Comparison of ENCODE assay signal across 21 cellular contexts in the genomic region with DNA sequence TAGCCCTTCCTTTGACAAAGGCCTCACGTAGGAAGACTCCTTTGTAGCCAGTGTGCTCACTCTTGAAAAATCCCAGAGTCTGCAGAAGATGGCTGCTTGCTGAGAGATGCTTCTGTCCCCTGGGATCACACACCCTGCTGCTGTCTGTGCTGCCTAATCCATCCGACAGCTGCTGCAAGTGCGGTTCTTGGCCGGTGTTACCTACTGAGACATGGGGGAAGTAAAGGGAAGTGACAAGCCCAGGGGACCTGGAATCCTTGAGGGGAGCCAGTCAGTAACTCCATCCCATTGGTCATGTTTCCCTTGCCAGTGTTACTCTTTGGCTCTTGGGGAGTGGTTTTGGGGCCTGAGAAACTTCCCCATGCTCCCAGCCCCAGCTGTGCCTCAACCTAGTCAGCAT. TPM values are rescaled to one million over a fixed set of nuclear protein-coding genes. Genes with fewer than 3 reads are reported as not detected.
DNase-seq lines count a peak whose midpoint lies in the region; ATAC-seq and TF ChIP-seq lines count a peak whose summit lies in the region.
"Had no signal": no experiment of that assay in that cellular context is flagged by ENCODE, and none has a peak within 500 bp of the region (broad histone marks: within the 10 kb centered on the region; RNA-seq: fewer than 3 reads in every experiment).

No MANE protein-coding gene starts in this region.

- H3K27ac ChIP-seq in SJCRH30, result no peak overlapping the region; the same call in 1 of the 2 replicates
- H3K27ac ChIP-seq: A549 had no signal

- no peaks in the 10 kb centered on the region for H3K36me3 ChIP-seq in SJCRH30

- H3K9me3 Mint-ChIP-seq in neural crest cell, result no peaks in the 10 kb centered on the region
- no peaks in the 10 kb centered on the region for H3K9me3 Mint-ChIP-seq in stimulated activated effector memory CD8-positive, alpha-beta T cell treated with anti-CD3 and anti-CD28 coated beads, Interleukin-12 subunit alpha, Interleukin-12 subunit beta, amount 100 ng/mL, for 72 hours
- H3K9me3 Mint-ChIP-seq: CD4-positive, CD25-positive, alpha-beta regulatory T cell; IgD-negative memory B cell had no signal

- no peaks in the 10 kb centered on the region for H3K4me1 Mint-ChIP-seq in neural crest cell
- no peaks in the 10 kb centered on the region for H3K4me1 Mint-ChIP-seq in stimulated activated effector memory CD8-positive, alpha-beta T cell treated with anti-CD3 and anti-CD28 coated beads, Interleukin-12 subunit alpha, Interleukin-12 subunit beta, amount 100 ng/mL, for 72 hours
- H3K4me1 Mint-ChIP-seq: CD4-positive, CD25-positive, alpha-beta regulatory T cell had no signal

- no peak for TF ChIP-seq CTCF in neural crest cell (conservative IDR thresholded peaks at IDR 0.05)

- H3K27me3 Mint-ChIP-seq in neural crest cell (ENCODE audit: low read depth), result no peaks in the 10 kb centered on the region
- H3K27me3 Mint-ChIP-seq: B cell; CD4-positive, CD25-positive, alpha-beta regulatory T cell had no signal

- H3K27me3 ChIP-seq in SJCRH30, result no peaks in the 10 kb centered on the region

- H3K4me3 Mint-ChIP-seq in neural crest cell, result no peak overlapping the region
- no peak overlapping the region for H3K4me3 Mint-ChIP-seq in stimulated activated effector memory CD8-positive, alpha-beta T cell treated with anti-CD3 and anti-CD28 coated beads, Interleukin-12 subunit alpha, Interleukin-12 subunit beta, amount 100 ng/mL, for 72 hours
- H3K4me3 Mint-ChIP-seq: B cell; CD4-positive, CD25-positive, alpha-beta regulatory T cell had no signal

- H3K36me3 Mint-ChIP-seq in neural crest cell (ENCODE audit: low read depth), result no peaks in the 10 kb centered on the region
- H3K36me3 Mint-ChIP-seq in stimulated activated effector memory CD8-positive, alpha-beta T cell treated with anti-CD3 and anti-CD28 coated beads, Interleukin-12 subunit alpha, Interleukin-12 subunit beta, amount 100 ng/mL, for 72 hours, result peaks cover 56% of the 10 kb centered on the region

- peaks cover 11% of the 10 kb centered on the region for H3K4me1 ChIP-seq in SJCRH30
- H3K4me1 ChIP-seq: A549 had no signal

- H3K9me3 ChIP-seq in SJCRH30 (replicated peaks), result no peaks in the 10 kb centered on the region
- H3K9me3 ChIP-seq: A549 had no signal

- DNase-seq in NCI-H2171 (lab: John Stamatoyannopoulos, UW) (peak; percentile 54), SJCRH30 (peak; percentile 85), neural crest cell (ENCODE audit: low read depth, low spot score) (no peak), NCI-H1092 (lab: John Stamatoyannopoulos, UW) (no peak), COR-L47 (lab: John Stamatoyannopoulos, UW) (no peak)
- DNase-seq in stimulated activated effector memory CD8-positive, alpha-beta T cell treated with anti-CD3 and anti-CD28 coated beads, Interleukin-12 subunit alpha, Interleukin-12 subunit beta, amount 100 ng/mL, for 72 hours (ENCODE audit: low spot score in 2 of 2), result no peak
- no peak for DNase-seq in stimulated activated naive CD4-positive, alpha-beta T cell treated with Interleukin-2 at 50 U/mL for 16 hours (lab: John Stamatoyannopoulos, UW)
- DNase-seq: CD4-positive, CD25-positive, alpha-beta regulatory T cell; DMS153; MV-4-11; NCI-H1417; NCI-H1694 treated with DMSO at 0.1 percent for 48 hours; NCI-H2081 treated with DMSO at 0.1 percent for 48 hours; NCI-H446 treated with DMSO at 0.1 percent for 48 hours; NK-92 treated with Interleukin-12 subunit alpha and Interleukin-12 subunit beta, amount 100 ng/mL, for 24 hours; SIG-M5 had no signal

- peak overlapping the region; percentile 35 for H3K27ac Mint-ChIP-seq in neural crest cell (ENCODE audit: unreplicated experiment)
- H3K27ac Mint-ChIP-seq in stimulated activated effector memory CD8-positive, alpha-beta T cell treated with anti-CD3 and anti-CD28 coated beads, Interleukin-12 subunit alpha, Interleukin-12 subunit beta, amount 100 ng/mL, for 72 hours, result peak overlapping the region; percentile 26
- H3K27ac Mint-ChIP-seq: B cell, IgD-negative memory B cell had no signal

- no peak for ATAC-seq in stimulated activated effector memory CD8-positive, alpha-beta T cell treated with anti-CD3 and anti-CD28 coated beads, Interleukin-12 subunit alpha, Interleukin-12 subunit beta, amount 100 ng/mL, for 72 hours
- ATAC-seq: A549, SK-N-SH treated with all-trans-retinoic acid at 6 μM for 48 hours had no signal

- no peak overlapping the region for H3K4me3 ChIP-seq in SJCRH30
- H3K4me3 ChIP-seq: A549 had no signal

RNA-seq across cellular contexts. Expression of a gene that starts 8.3 kb away (rescaled TPM):
- total RNA-seq in SJCRH30 (2014; rRNA removed; shearing (Covaris generic)), result 0.06 TPM in 1 of 2 replicates, not detected in the other
- 0.48 and 1.3 TPM in 2 replicates for total RNA-seq in neural crest cell
- total RNA-seq: CD4-positive, CD25-positive, alpha-beta regulatory T cell; M059J had no signal

RNA-seq across cellular contexts. Expression of a gene that starts 36.2 kb away (rescaled TPM):
- total RNA-seq in SJCRH30 (2014; rRNA removed; shearing (Covaris generic)), result 22.0 and 23.4 TPM in 2 replicates
- total RNA-seq in neural crest cell, result 36.9 and 39.2 TPM in 2 replicates

RNA-seq across cellular contexts. Expression of a gene that starts 46.0 kb away (rescaled TPM):
- total RNA-seq in SJCRH30 (2014; rRNA removed; shearing (Covaris generic)), result 21.2 and 21.7 TPM in 2 replicates
- 25.0 and 29.8 TPM in 2 replicates for total RNA-seq in neural crest cell

RNA-seq across cellular contexts. Expression of a gene that starts 54.4 kb away (rescaled TPM):
- 32.2 and 35.0 TPM in 2 replicates for total RNA-seq in SJCRH30 (2014; rRNA removed; shearing (Covaris generic))
- 38.6 and 39.8 TPM in 2 replicates for total RNA-seq in neural crest cell

Comparison
In these comparisons a context has a peak if more than half of its experiments do, and no peak if none do; other contexts are left out.
1. DNase-seq: peak in NCI-H2171 (single experiment) and SJCRH30 (2 of 2); none in neural crest cell (single experiment), stimulated activated effector memory CD8-positive, alpha-beta T cell treated with anti-CD3 and anti-CD28 coated beads, Interleukin-12 subunit alpha, Interleukin-12 subunit beta, amount 100 ng/mL, for 72 hours (0 of 2), NCI-H1092 (single experiment), COR-L47 (single experiment) and stimulated activated naive CD4-positive, alpha-beta T cell treated with Interleukin-2 at 50 U/mL for 16 hours (single experiment).